In the genomic region with DNA sequence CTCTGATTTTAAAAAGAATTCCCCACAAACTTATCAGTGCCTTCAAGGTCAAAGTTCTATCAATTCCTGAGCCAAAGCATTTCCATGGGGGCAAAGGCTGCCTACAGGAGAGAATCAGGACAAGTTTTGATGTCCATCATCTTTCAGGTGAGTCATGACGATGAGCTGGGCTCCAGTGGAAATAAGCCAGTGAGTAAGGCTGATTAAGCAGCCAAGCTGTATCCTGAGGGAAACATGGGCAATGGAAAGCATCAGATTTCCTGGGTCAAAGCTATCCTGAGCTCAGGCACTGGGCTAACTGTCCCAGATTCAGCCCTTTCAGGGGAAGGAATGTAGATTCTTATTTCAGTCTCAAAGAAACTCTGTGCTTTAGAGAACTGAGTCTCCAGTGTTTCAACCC, we compare ENCODE assay signal across 1 cellular context.
TF ChIP-seq lines count a peak whose summit lies in the region.

No MANE protein-coding gene starts in this region.

TF ChIP-seq in IMR-90, 13 proteins besides CTCF, POLR2A, EP300 and RAD21 (continued from another document):
- TF ChIP-seq FOS (IDR thresholded peaks at IDR 0.05; ENCODE audit: low read depth, low read length) (peak; percentile 64), BHLHE40 (IDR thresholded peaks at IDR 0.05; ENCODE audit: low read depth, low read length) (no peak), RFX5 (IDR thresholded peaks at IDR 0.05; ENCODE audit: low read depth, low read length) (no peak), MAZ (IDR thresholded peaks at IDR 0.05; ENCODE audit: borderline replicate concordance, low read depth, low read length) (no peak)
TF ChIP-seq in IMR-90: peak in this region for 2.
